8 cellular contexts compared by ENCODE assay signal in genomic region chr1:23403735-23404486, GRCh38. TPM values are rescaled to one million over a fixed set of nuclear protein-coding genes. Genes with fewer than 3 reads are reported as not detected.
DNase-seq lines count a peak whose midpoint lies in the region; ATAC-seq and TF ChIP-seq lines count a peak whose summit lies in the region.

No MANE protein-coding gene starts in this region.

- peak overlapping the region; percentile 56 for H2AFZ ChIP-seq in OCI-LY7 (ENCODE audit: low read length)

- peak; percentile 94 for TF ChIP-seq CTCF in OCI-LY7 (conservative IDR thresholded peaks at IDR 0.05; ENCODE audit: low read length)

- H3K27ac ChIP-seq in OCI-LY7 (ENCODE audit: low read depth, low read length, poor library complexity, severe bottlenecking) (no peak overlapping the region), esophagus (ENCODE audit: low read depth in 2 of 2, low read length in 1 of 2) (peak overlapping the region; percentile 73 to 75)

- no peaks in the 10 kb centered on the region for H3K36me3 ChIP-seq in OCI-LY7 (ENCODE audit: insufficient read depth, low read length)
- peaks cover 3 to 5% of the 10 kb centered on the region in 2 donors for H3K36me3 ChIP-seq in esophagus (ENCODE audit: control insufficient read depth in 2 of 2, insufficient read depth in 2 of 2, low read length in 1 of 2)
- peaks cover 19% of the 10 kb centered on the region for H3K36me3 ChIP-seq in mucosa of stomach (ENCODE audit: control insufficient read depth, insufficient read depth, low read length)

- ATAC-seq in GM19463 (IDR thresholded peaks at IDR 0.05; ENCODE audit: unreplicated experiment) = no peak

- H3K9me3 ChIP-seq in OCI-LY7 (ENCODE audit: low read length) = no peaks in the 10 kb centered on the region
- no peaks in the 10 kb centered on the region for H3K9me3 ChIP-seq in esophagus (ENCODE audit: control insufficient read depth in 2 of 2, insufficient read depth in 1 of 2, low read depth in 1 of 2, low read length in 1 of 2)
- H3K9me3 ChIP-seq in mucosa of stomach (ENCODE audit: control insufficient read depth, low read length) = no peaks in the 10 kb centered on the region

- TF ChIP-seq EP300 in Ishikawa (IDR thresholded peaks at IDR 0.05; ENCODE audit: borderline replicate concordance) = peak; percentile 89

- BruUV-seq in OCI-LY7 (replicated peaks; lab: Mats Ljungman, UMichigan) = no TSS peak

- H4K20me1 ChIP-seq in OCI-LY7 (ENCODE audit: insufficient read depth, low read length) = no peaks in the 10 kb centered on the region

- H3K9ac ChIP-seq in mucosa of stomach (ENCODE audit: low read length) = peak overlapping the region; percentile 5

- DNase-seq in D341Med (ENCODE audit: low spot score) (peak; percentile 92), OCI-LY7 (ENCODE audit: low spot score) (peak; percentile 76), activated T-cell treated with anti-CD3 and anti-CD28 coated beads for 4 hours (peak; percentile 80)
- peak; percentile 56 to 70 for DNase-seq in stimulated activated CD8-positive, alpha-beta memory T cell treated with anti-CD3 and anti-CD28 coated beads, Interleukin-4, amount 100 ng/mL, for 4 hours (ENCODE audit: low read depth in 2 of 2, low spot score in 1 of 2)

- intact Hi-C loops in OCI-LY7 (cut with micrococcal nuclease; ENCODE audit: unreplicated experiment) = loop anchor here (2.0 to 10.0 kb wide), 3 partner anchors 35 to 112 kb away; partner anchors contain the start of gene ZNF436

- H3K27me3 ChIP-seq in esophagus (ENCODE audit: control insufficient read depth in 1 of 2, insufficient read depth in 2 of 2, low read length in 2 of 2) = no peaks in the 10 kb centered on the region
- no peaks in the 10 kb centered on the region for H3K27me3 ChIP-seq in mucosa of stomach (ENCODE audit: control insufficient read depth, insufficient read depth, low read length)

- H3K4me2 ChIP-seq in OCI-LY7 (ENCODE audit: low read length) = peak overlapping the region; percentile 31

- H3K79me2 ChIP-seq in OCI-LY7 (ENCODE audit: insufficient read depth, low read depth, low read length) = no peaks in the 10 kb centered on the region

- TF ChIP-seq RAD21 in Ishikawa (IDR thresholded peaks at IDR 0.05; ENCODE audit: low read depth) = peak; percentile 96

- H3K4me1 ChIP-seq in OCI-LY7 (ENCODE audit: insufficient read depth, low read length, poor library complexity, severe bottlenecking) (peaks cover 5% of the 10 kb centered on the region), esophagus (ENCODE audit: control insufficient read depth in 2 of 2, insufficient read depth in 2 of 2, low read length in 1 of 2) (peaks cover 0 to 11% of the 10 kb centered on the region in 2 donors), mucosa of stomach (ENCODE audit: control insufficient read depth, insufficient read depth, low read length) (peaks cover 25% of the 10 kb centered on the region)

- POLR2A ChIA-PET in OCI-LY7 (lab: Charles Lee) = interaction anchor here (0.9 to 1.1 kb wide), 2 partner anchors 34 to 35 kb away, joined by 3 read pairs; no protein-coding TSS in a partner anchor

- 6% methylated on average over 19 of the region's 19 CpGs for WGBS in esophagus, 2 donors

- H3K9me2 ChIP-seq in OCI-LY7 (ENCODE audit: insufficient read depth, low read length) = no peaks in the 10 kb centered on the region

- CTCF ChIA-PET in OCI-LY7 (lab: Charles Lee; ENCODE audit: unreplicated experiment) = interaction anchor here (1.0 kb wide), 1 partner anchor 36 kb away, joined by 6 read pairs; no protein-coding TSS in a partner anchor

- H3K4me3 ChIP-seq in OCI-LY7 (ENCODE audit: low read depth, low read length, poor library complexity, severe bottlenecking) = no peak overlapping the region
- no peak overlapping the region for H3K4me3 ChIP-seq in esophagus (ENCODE audit: low read depth in 1 of 2, low read length in 2 of 2)
- no peak overlapping the region for H3K4me3 ChIP-seq in mucosa of stomach (ENCODE audit: low read length)

TF ChIP-seq in Ishikawa, 13 proteins besides CTCF, POLR2A, EP300 and RAD21:
- TF ChIP-seq ZBTB7A (IDR thresholded peaks at IDR 0.05; ENCODE audit: low read depth) (no peak), EGR1 (IDR thresholded peaks at IDR 0.05) (0 out of 2 replicates have a peak, but pooled peaks have one; percentile 43), TCF12 (IDR thresholded peaks at IDR 0.05; ENCODE audit: low read depth) (peak; percentile 91), TAF1 (IDR thresholded peaks at IDR 0.05; ENCODE audit: low read depth) (peak; percentile 56; the same call in 1 of the 2 replicates), CEBPB (IDR thresholded peaks at IDR 0.05) (0 out of 2 replicates have a peak, but pooled peaks have one; percentile 22), NFIC (IDR thresholded peaks at IDR 0.05) (peak; percentile 99), YY1 (IDR thresholded peaks at IDR 0.05; ENCODE audit: low read depth) (no peak; the same call in 1 of the 2 replicates), TEAD4 (IDR thresholded peaks at IDR 0.05) (peak; percentile 97), CREB1 (IDR thresholded peaks at IDR 0.05; ENCODE audit: low read depth) (peak; percentile 34; the same call in 1 of the 2 replicates), FOXM1 (IDR thresholded peaks at IDR 0.05; ENCODE audit: borderline replicate concordance, low read depth) (peak; percentile 72; the same call in 1 of the 2 replicates), REST (IDR thresholded peaks at IDR 0.05; ENCODE audit: low read depth) (no peak), USF1 (IDR thresholded peaks at IDR 0.05) (0 out of 2 replicates have a peak, but pooled peaks have one; percentile 6)
- TF ChIP-seq, protein P1, sequence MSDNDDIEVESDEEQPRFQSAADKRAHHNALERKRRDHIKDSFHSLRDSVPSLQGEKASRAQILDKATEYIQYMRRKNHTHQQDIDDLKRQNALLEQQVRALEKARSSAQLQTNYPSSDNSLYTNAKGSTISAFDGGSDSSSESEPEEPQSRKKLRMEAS (IDR thresholded peaks at IDR 0.05) = peak; percentile 87
TF ChIP-seq in Ishikawa: peak in this region for 10.

RNA-seq across cellular contexts. Expression of gene TCEA3, which starts 20.6 kb away (rescaled TPM):
- total RNA-seq in OCI-LY7 (2014; rRNA removed; shearing (Covaris generic)) = 0.21 TPM in 1 of 2 replicates, not detected in the other
- total RNA-seq in OCI-LY7 (2022) = not detected in 2 replicates
- 10 to 100 TPM; 22.0 to 37.7 TPM for polyA plus RNA-seq in esophagus

RNA-seq across cellular contexts. Expression of gene ZNF436, which starts 34.3 kb away (rescaled TPM):
- 4.7 and 5.0 TPM in 2 replicates for total RNA-seq in OCI-LY7 (2014; rRNA removed; shearing (Covaris generic))
- 6.4 and 7.6 TPM in 2 replicates for total RNA-seq in OCI-LY7 (2022)
- polyA plus RNA-seq in esophagus = 1 to 10 TPM; 6.2 to 9.6 TPM

RNA-seq across cellular contexts. Expression of gene HNRNPR, which starts 59.8 kb away (rescaled TPM):
- total RNA-seq in OCI-LY7 (2014; rRNA removed; shearing (Covaris generic)) = 193 and 260 TPM in 2 replicates
- total RNA-seq in OCI-LY7 (2022) = 282 and 298 TPM in 2 replicates
- 10 to 100 TPM; 46.5 to 62.3 TPM for polyA plus RNA-seq in esophagus
